8 cellular contexts compared by ENCODE assay signal in genomic region chr16:10509534-10510025, GRCh38.
DNase-seq lines count a peak whose midpoint lies in the region; ATAC-seq and TF ChIP-seq lines count a peak whose summit lies in the region.

No MANE protein-coding gene starts in this region.

- H3K4me3 ChIP-seq in SU-DHL-6 (ENCODE audit: insufficient read depth, low read length, poor library complexity, severe bottlenecking) (no peak overlapping the region), heart left ventricle (no peak overlapping the region)

- H3K4me1 Mint-ChIP-seq in activated naive CD8-positive, alpha-beta T cell treated with anti-CD3 and anti-CD28 coated beads, Interleukin-2, amount 50 U/mL, for 24 hours: peaks cover 24% of the 10 kb centered on the region

- H3K36me3 Mint-ChIP-seq in activated naive CD8-positive, alpha-beta T cell treated with anti-CD3 and anti-CD28 coated beads, Interleukin-2, amount 50 U/mL, for 24 hours (ENCODE audit: low read depth): no peaks in the 10 kb centered on the region

- no peak overlapping the region for H3K9ac ChIP-seq in SU-DHL-6 (ENCODE audit: low read length)

- TF ChIP-seq CTCF in GM10248 (IDR thresholded peaks at IDR 0.05; ENCODE audit: control extremely low read depth, extremely low read depth, low read depth, missing control alignments) (peak; percentile 73), SU-DHL-6 (IDR thresholded peaks at IDR 0.05; ENCODE audit: insufficient read depth, low read length, poor library complexity, severe bottlenecking) (peak; percentile 71), heart left ventricle (IDR thresholded peaks at IDR 0.05) (peak; percentile 72 to 93 (median 84))

- POLR2A ChIA-PET in GM10248 (lab: Yijun Ruan, JAX): interaction anchor here (0.6 kb wide), 1 partner anchor 229 kb away, joined by 4 read pairs; no protein-coding TSS in a partner anchor

- intact Hi-C loops in heart left ventricle (cut with DNase I): loop anchor here (1.0 to 10.0 kb wide), 13 partner anchors 65 to 413 kb away; partner anchors contain the start of gene ATF7IP2 (in 1 of the 10)

- H3K27me3 Mint-ChIP-seq in activated naive CD8-positive, alpha-beta T cell treated with anti-CD3 and anti-CD28 coated beads, Interleukin-2, amount 50 U/mL, for 24 hours: no peaks in the 10 kb centered on the region

- WGBS in heart left ventricle, 4 donors: 26 to 30% (median 29%) methylated on average over 6 of the region's 6 CpGs

- H3K27me3 ChIP-seq in SU-DHL-6 (ENCODE audit: low read length): no peaks in the 10 kb centered on the region
- no peaks in the 10 kb centered on the region for H3K27me3 ChIP-seq in heart left ventricle

- H3K9me3 ChIP-seq in SU-DHL-6 (ENCODE audit: insufficient read depth, low read length): no peaks in the 10 kb centered on the region
- H3K9me3 ChIP-seq in heart left ventricle: no peaks in the 10 kb centered on the region

- H3F3A ChIP-seq in SU-DHL-6 (ENCODE audit: insufficient read depth): no peaks in the 10 kb centered on the region

- H2AFZ ChIP-seq in SU-DHL-6 (ENCODE audit: low read depth, low read length, severe bottlenecking): peak overlapping the region; percentile 36

- H3K9me3 Mint-ChIP-seq in activated naive CD8-positive, alpha-beta T cell treated with anti-CD3 and anti-CD28 coated beads, Interleukin-2, amount 50 U/mL, for 24 hours: no peaks in the 10 kb centered on the region

- H3K4me3 Mint-ChIP-seq in activated naive CD8-positive, alpha-beta T cell treated with anti-CD3 and anti-CD28 coated beads, Interleukin-2, amount 50 U/mL, for 24 hours: no peak overlapping the region

- H4K20me1 ChIP-seq in SU-DHL-6 (ENCODE audit: low read depth, low read length): no peaks in the 10 kb centered on the region

- CTCF ChIA-PET in GM10248 (lab: Yijun Ruan, JAX): interaction anchor here (0.9 to 6.1 kb wide), 25 partner anchors 8 to 428 kb away, joined by 3 to 108 read pairs (median 4); no protein-coding TSS in a partner anchor

- H3K36me3 ChIP-seq in SU-DHL-6 (ENCODE audit: low read length) (no peaks in the 10 kb centered on the region), heart left ventricle (peaks cover 0 to 12% (median 0%) of the 10 kb centered on the region in 9 donors)

- H3K27ac Mint-ChIP-seq in activated naive CD8-positive, alpha-beta T cell treated with anti-CD3 and anti-CD28 coated beads, Interleukin-2, amount 50 U/mL, for 24 hours: no peak overlapping the region

- no peak overlapping the region for H3K4me2 ChIP-seq in SU-DHL-6 (ENCODE audit: low read depth, low read length, poor library complexity, severe bottlenecking)

- no peak overlapping the region for H3K27ac ChIP-seq in SU-DHL-6 (ENCODE audit: low read depth, low read length)
- H3K27ac ChIP-seq in heart left ventricle: no peak overlapping the region

- no peak for TF ChIP-seq POLR2A in heart left ventricle (IDR thresholded peaks at IDR 0.05)

- ATAC-seq in HG02571 (IDR thresholded peaks at IDR 0.05; ENCODE audit: unreplicated experiment) (peak; percentile 63), heart left ventricle (peak; percentile 84 to 91 (median 90)), GM18519 (IDR thresholded peaks at IDR 0.05; ENCODE audit: low FRiP score, unreplicated experiment) (no peak)
- peak; percentile 78 for ATAC-seq in activated naive CD8-positive, alpha-beta T cell treated with anti-CD3 and anti-CD28 coated beads, Interleukin-2, amount 50 U/mL, for 24 hours

- H3K79me2 ChIP-seq in SU-DHL-6 (ENCODE audit: insufficient read depth, low read length): no peaks in the 10 kb centered on the region

- H3K4me1 ChIP-seq in heart left ventricle: peaks cover 0 to 8% (median 5%) of the 10 kb centered on the region in 12 donors

- no peaks in the 10 kb centered on the region for H3K9me2 ChIP-seq in SU-DHL-6 (replicated peaks; ENCODE audit: insufficient read depth, low read length)

- DNase-seq in GM10248 (ENCODE audit: extremely low spot score) (peak; percentile 80), NCI-H1105 (lab: John Stamatoyannopoulos, UW) (peak; percentile 68), heart left ventricle (peak in 4 of 5 donors; percentile 49 to 71 (median 60)), renal cortical epithelial cell (ENCODE audit: low read depth) (peak; percentile 75)
- peak; percentile 62 for DNase-seq in activated naive CD8-positive, alpha-beta T cell treated with anti-CD3 and anti-CD28 coated beads, Interleukin-2, amount 50 U/mL, for 24 hours
